In the genomic region with DNA sequence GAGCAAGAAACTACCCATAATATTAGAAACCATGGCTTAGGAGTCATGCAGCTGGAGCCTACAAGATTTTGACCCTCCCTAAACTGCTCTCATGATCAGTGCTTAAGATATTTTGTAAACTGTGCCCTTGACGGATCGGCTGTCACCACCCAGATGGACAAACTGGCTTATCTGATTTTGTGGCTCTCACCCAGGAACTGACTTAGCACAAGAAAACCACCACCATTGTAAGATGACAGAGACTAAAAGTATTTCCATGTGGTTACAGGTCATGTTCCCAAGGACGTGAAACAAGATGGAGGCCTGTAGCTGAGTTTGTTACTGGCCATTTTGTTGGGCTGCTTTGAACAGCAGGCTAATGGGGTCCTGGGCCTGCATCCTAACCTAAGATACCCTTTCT, we compare ENCODE assay signal across 27 cellular contexts.
DNase-seq lines count a peak whose midpoint lies in the region; ATAC-seq, FAIRE-seq and TF ChIP-seq lines count a peak whose summit lies in the region.
"Had no signal": no experiment of that assay in that cellular context is flagged by ENCODE, and none has a peak within 500 bp of the region (broad histone marks: within the 10 kb centered on the region; RNA-seq: fewer than 3 reads in every experiment).

No MANE protein-coding gene starts in this region.

- H3K9me3 ChIP-seq in CD8-positive, alpha-beta T cell (ENCODE audit: low read length), result no peaks in the 10 kb centered on the region
- H3K9me3 ChIP-seq in heart right ventricle (peaks cover 0 to 27% (median 0%) of the 10 kb centered on the region in 11 donors), Peyer's patch (no peaks in the 10 kb centered on the region)
- H3K9me3 ChIP-seq: BLaER1, pancreas had no signal

- H3K27me3 Mint-ChIP-seq in CD8-positive, alpha-beta T cell (ENCODE audit: low read depth), result no peaks in the 10 kb centered on the region
- H3K27me3 Mint-ChIP-seq: activated naive CD4-positive, alpha-beta T cell treated with anti-CD3 and anti-CD28 coated beads, Interleukin-2, amount 50 U/mL, for 24 hours had no signal

- 82 to 87% methylated on average over 3 of the region's 3 CpGs for WGBS in heart right ventricle, 2 donors

- no peaks in the 10 kb centered on the region for H3K27me3 ChIP-seq in CD8-positive, alpha-beta T cell (ENCODE audit: insufficient read depth, low read length)
- H3K27me3 ChIP-seq in heart right ventricle (no peaks in the 10 kb centered on the region), Peyer's patch (no peaks in the 10 kb centered on the region)
- H3K27me3 ChIP-seq: BLaER1, pancreas, SJSA1, transverse colon had no signal

- H3K27ac Mint-ChIP-seq in CD8-positive, alpha-beta T cell, result no peak overlapping the region
- H3K27ac Mint-ChIP-seq: activated naive CD4-positive, alpha-beta T cell treated with anti-CD3 and anti-CD28 coated beads, Interleukin-2, amount 50 U/mL, for 24 hours; T-helper 2 cell treated with Interferon-gamma antibody and Interleukin-4, amounts not matched to agents 5 μg/mL and 100 μg/mL, for 36 hours had no signal

- H3K27ac ChIP-seq in CD8-positive, alpha-beta T cell (ENCODE audit: low read depth, low read length), result no peak overlapping the region
- H3K27ac ChIP-seq in heart right ventricle (no peak overlapping the region), Peyer's patch (no peak overlapping the region)
- H3K27ac ChIP-seq: BLaER1, HL-60, pancreas, SJSA1, transverse colon had no signal

- no peaks in the 10 kb centered on the region for H3K36me3 Mint-ChIP-seq in CD8-positive, alpha-beta T cell
- H3K36me3 Mint-ChIP-seq: activated naive CD4-positive, alpha-beta T cell treated with anti-CD3 and anti-CD28 coated beads, Interleukin-2, amount 50 U/mL, for 24 hours had no signal

- H3K9me3 Mint-ChIP-seq in CD8-positive, alpha-beta T cell, result peaks cover 24% of the 10 kb centered on the region

- ATAC-seq in CD8-positive, alpha-beta T cell, result no peak
- no peak for ATAC-seq in heart right ventricle
- ATAC-seq: activated T-cell treated with anti-CD3 and anti-CD28 coated beads, Interleukin-2, amount 50 U/mL, for 4 hours; pancreas; sciatic nerve had no signal

- CTCF ChIA-PET in CD8-positive, alpha-beta T cell (lab: Charles Lee), result no interaction called here

- H3K4me3 Mint-ChIP-seq in CD8-positive, alpha-beta T cell, result no peak overlapping the region
- H3K4me3 Mint-ChIP-seq: activated naive CD4-positive, alpha-beta T cell treated with anti-CD3 and anti-CD28 coated beads, Interleukin-2, amount 50 U/mL, for 24 hours; activated T-cell treated with anti-CD3 and anti-CD28 coated beads, Interleukin-2, amount 50 U/mL, for 4 hours; T-helper 2 cell treated with Interferon-gamma antibody and Interleukin-4, amounts not matched to agents 5 μg/mL and 100 μg/mL, for 36 hours had no signal

- DNase-seq in NCI-H82 (lab: John Stamatoyannopoulos, UW) (peak; percentile 28), NCI-H82 treated with DMSO at 0.1 percent for 48 hours (lab: John Stamatoyannopoulos, UW; ENCODE audit: unreplicated experiment) (no peak), RCC 7860 (ENCODE audit: low spot score) (peak; percentile 74), fibroblast of mammary gland (ENCODE audit: low read depth) (peak; percentile 59), heart right ventricle (no peak), Peyer's patch (no peak)
- no peak for DNase-seq in activated CD4-positive, alpha-beta T cell treated with anti-CD3 and anti-CD28 coated beads for 1 hour
- no peak for DNase-seq in CD8-positive, alpha-beta T cell
- DNase-seq: 8988T; activated CD4-positive, CD25-positive, alpha-beta regulatory T cell; activated T-cell treated with anti-CD3 and anti-CD28 coated beads, Interleukin-2, amount 50 U/mL, for 4 hours; hypothalamus; NCI-H1092 treated with DMSO at 0.1 percent for 48 hours; NCI-H524 treated with DMSO at 0.1 percent for 48 hours; pancreas; stimulated activated CD4-positive, alpha-beta T cell treated with anti-CD3 and anti-CD28 coated beads, Interleukin-2, amount 100 ng/mL, for 24 hours; stimulated activated naive CD4-positive, alpha-beta T cell treated with Interleukin-2 at 50 U/mL for 16 hours; transverse colon had no signal

- POLR2A ChIA-PET in CD8-positive, alpha-beta T cell (lab: Charles Lee), result no interaction called here

- intact Hi-C loops in CD8-positive, alpha-beta T cell (cut with DNase I, micrococcal nuclease), result no loop called here
- intact Hi-C loops in heart right ventricle (cut with DNase I), result no loop called here

- no peaks in the 10 kb centered on the region for H3K4me1 ChIP-seq in CD8-positive, alpha-beta T cell (ENCODE audit: insufficient read depth, low read length)
- no peaks in the 10 kb centered on the region for H3K4me1 ChIP-seq in heart right ventricle
- H3K4me1 ChIP-seq in Peyer's patch, result no peaks in the 10 kb centered on the region
- H3K4me1 ChIP-seq: BLaER1, pancreas, SJSA1, transverse colon had no signal

- H3K4me3 ChIP-seq in fibroblast of mammary gland (ENCODE audit: control insufficient read depth, low read depth, low read length) (no peak overlapping the region), heart right ventricle (no peak overlapping the region), Peyer's patch (no peak overlapping the region)
- H3K4me3 ChIP-seq in CD8-positive, alpha-beta T cell (ENCODE audit: low read depth, low read length), result no peak overlapping the region
- H3K4me3 ChIP-seq: BLaER1, pancreas, SJSA1, transverse colon had no signal

- H3K4me1 Mint-ChIP-seq in CD8-positive, alpha-beta T cell (ENCODE audit: low read depth), result no peaks in the 10 kb centered on the region
- H3K4me1 Mint-ChIP-seq: activated naive CD4-positive, alpha-beta T cell treated with anti-CD3 and anti-CD28 coated beads, Interleukin-2, amount 50 U/mL, for 24 hours had no signal

- H3K36me3 ChIP-seq in CD8-positive, alpha-beta T cell (ENCODE audit: insufficient read depth, low read length), result no peaks in the 10 kb centered on the region
- H3K36me3 ChIP-seq in heart right ventricle, result no peaks in the 10 kb centered on the region
- H3K36me3 ChIP-seq in Peyer's patch, result no peaks in the 10 kb centered on the region
- H3K36me3 ChIP-seq: BLaER1, pancreas, SJSA1, transverse colon had no signal

- no peak for FAIRE-seq in RCC 7860 (lab: Jason Lieb, UNC)
- FAIRE-seq: colon, D721Med, keratinocyte, pancreas had no signal

- no peak for TF ChIP-seq POLR2A in Peyer's patch (IDR thresholded peaks at IDR 0.05)

- TF ChIP-seq CTCF in fibroblast of mammary gland (conservative IDR thresholded peaks at IDR 0.05; ENCODE audit: control insufficient read depth, insufficient read depth, low read depth, low read length), result no peak
- TF ChIP-seq CTCF in CD8-positive, alpha-beta T cell (IDR thresholded peaks at IDR 0.05), result no peak
- TF ChIP-seq CTCF in heart right ventricle (IDR thresholded peaks at IDR 0.05), result no peak
- TF ChIP-seq CTCF in Peyer's patch (IDR thresholded peaks at IDR 0.05), result no peak

Comparison
In these comparisons a context has a peak if more than half of its experiments do, and no peak if none do; other contexts are left out.
1. DNase-seq: peak in NCI-H82 (single experiment), RCC 7860 (single experiment) and fibroblast of mammary gland (single experiment); none in NCI-H82 treated with DMSO at 0.1 percent for 48 hours (single experiment), activated CD4-positive, alpha-beta T cell treated with anti-CD3 and anti-CD28 coated beads for 1 hour (single experiment), CD8-positive, alpha-beta T cell (0 of 7), heart right ventricle (0 of 2) and Peyer's patch (0 of 3).